8 cellular contexts compared by ENCODE assay signal in genomic region chr22:20268350-20269012, GRCh38. TPM values are rescaled to one million over a fixed set of nuclear protein-coding genes. Genes with fewer than 3 reads are reported as not detected.
A peak's percentile ranks its signal among the peaks of the same experiment; 100 is the strongest.
DNase-seq lines count a peak whose midpoint lies in the region; ATAC-seq and TF ChIP-seq lines count a peak whose summit lies in the region.

No MANE protein-coding gene starts in this region.

- H3K36me3 ChIP-seq in Loucy (ENCODE audit: insufficient read depth, low read length) (no peaks in the 10 kb centered on the region), colonic mucosa (no peaks in the 10 kb centered on the region), liver (ENCODE audit: control insufficient read depth in 4 of 4, insufficient read depth in 3 of 4, low read depth in 1 of 4, low read length in 3 of 4) (no peaks in the 10 kb centered on the region)

- H3K4me3 ChIP-seq in Loucy (ENCODE audit: low read length, poor library complexity, severe bottlenecking) (peak overlapping the region; percentile 69), colonic mucosa (no peak overlapping the region), liver (ENCODE audit: low read depth in 1 of 3, low read length in 3 of 3) (peak overlapping the region in 1 of 3 donors; percentile 84)

- H4K20me1 ChIP-seq in Loucy (ENCODE audit: insufficient read depth, low read length, poor library complexity, severe bottlenecking), result peaks cover 20% of the 10 kb centered on the region

- H3K27ac ChIP-seq in colonic mucosa (no peak overlapping the region), liver (ENCODE audit: low read depth in 1 of 2, low read length in 2 of 2) (no peak overlapping the region)

- TF ChIP-seq CTCF in Loucy (conservative IDR thresholded peaks at IDR 0.05; ENCODE audit: low read length), result peak; percentile 55
- TF ChIP-seq CTCF in colonic mucosa (IDR thresholded peaks at IDR 0.05), result peak; percentile 54
- peak; percentile 84 for TF ChIP-seq CTCF in liver (IDR thresholded peaks at IDR 0.05; ENCODE audit: low read depth, low read length, missing input control)

- intact Hi-C loops in colonic mucosa (cut with DNase I), result loop anchor here (10.0 kb wide), 1 partner anchor 294 kb away; no protein-coding TSS in a partner anchor

- DNase-seq in NCI-H1417 (lab: John Stamatoyannopoulos, UW), result peak; percentile 21 to 43 (median 31)
- no peak for DNase-seq in NCI-H1417 treated with DMSO at 0.1 percent for 48 hours (lab: John Stamatoyannopoulos, UW)
- peak; percentile 65 for DNase-seq in activated CD4-positive, CD25-positive, alpha-beta regulatory T cell treated with anti-CD3 and anti-CD28 coated beads, Interleukin-2, amount 50 U/mL, for 72 hours
- DNase-seq in colonic mucosa, result peak; percentile 65
- peak; percentile 24 for DNase-seq in stimulated activated CD8-positive, alpha-beta memory T cell treated with anti-CD3 and anti-CD28 coated beads, Interleukin-15, amount 100 ng/mL, for 1 hour (ENCODE audit: low read depth)

- H3K9me3 ChIP-seq in Loucy (ENCODE audit: insufficient read depth, low read depth, low read length), result no peaks in the 10 kb centered on the region
- H3K9me3 ChIP-seq in colonic mucosa, result no peaks in the 10 kb centered on the region
- H3K9me3 ChIP-seq in liver (ENCODE audit: control insufficient read depth in 4 of 4, low read length in 3 of 4), result no peaks in the 10 kb centered on the region

- ATAC-seq in GM21390 (IDR thresholded peaks at IDR 0.05; ENCODE audit: unreplicated experiment), result no peak

- WGBS in liver, result 25% methylated on average over 43 of the region's 43 CpGs

- H3K27me3 ChIP-seq in Loucy (ENCODE audit: insufficient read depth, low read length, poor library complexity, severe bottlenecking) (no peaks in the 10 kb centered on the region), colonic mucosa (no peaks in the 10 kb centered on the region), liver (ENCODE audit: control insufficient read depth in 4 of 4, insufficient read depth in 4 of 4, low read length in 3 of 4) (no peaks in the 10 kb centered on the region)

- peak in 1 of 2 donors; percentile 65 for TF ChIP-seq RAD21 in liver (IDR thresholded peaks at IDR 0.05)

- H3K9me2 ChIP-seq in Loucy (replicated peaks; ENCODE audit: low read depth, low read length), result no peaks in the 10 kb centered on the region

- H3K79me2 ChIP-seq in Loucy (ENCODE audit: insufficient read depth, low read length), result peaks cover 39% of the 10 kb centered on the region; the same call in 1 of the 2 replicates

- peak overlapping the region; percentile 72 for H3K4me2 ChIP-seq in Loucy (ENCODE audit: low read depth, low read length, poor library complexity, severe bottlenecking)

- no peak overlapping the region; the same call in 1 of the 2 replicates for H2AFZ ChIP-seq in Loucy (ENCODE audit: low read length)

- H3K9ac ChIP-seq in Loucy (ENCODE audit: low read depth, low read length, poor library complexity, severe bottlenecking) (peak overlapping the region; percentile 77), colonic mucosa (ENCODE audit: low read depth in 2 of 2, low read length in 2 of 2) (peak overlapping the region in 1 of 2 donors; percentile 33), liver (ENCODE audit: low read depth in 1 of 2, low read length in 2 of 2) (no peak overlapping the region)

- H3K4me1 ChIP-seq in Loucy (ENCODE audit: insufficient read depth, low read length, poor library complexity, severe bottlenecking), result peaks cover 11% of the 10 kb centered on the region
- peaks cover 6% of the 10 kb centered on the region for H3K4me1 ChIP-seq in colonic mucosa
- H3K4me1 ChIP-seq in liver (ENCODE audit: control insufficient read depth in 4 of 4, insufficient read depth in 4 of 4, low read length in 3 of 4), result peaks cover 6 to 36% (median 27%) of the 10 kb centered on the region in 4 donors

- no peaks in the 10 kb centered on the region for H3F3A ChIP-seq in Loucy (ENCODE audit: low read depth)

TF ChIP-seq in liver, 16 proteins besides CTCF, POLR2A, EP300 and RAD21:
- no peak for TF ChIP-seq HNF4A (conservative IDR thresholded peaks at IDR 0.05)
- no peak for TF ChIP-seq NR2F2 (IDR thresholded peaks at IDR 0.05)
- no peak for TF ChIP-seq EGR1 (IDR thresholded peaks at IDR 0.05; ENCODE audit: low read depth in 2 of 2)
- no peak for TF ChIP-seq HNF4G (IDR thresholded peaks at IDR 0.05)
- no peak for TF ChIP-seq ATF3 (IDR thresholded peaks at IDR 0.05)
- TF ChIP-seq YY1 (IDR thresholded peaks at IDR 0.05), result no peak
- TF ChIP-seq FOXA2 (IDR thresholded peaks at IDR 0.05), result no peak
- TF ChIP-seq TAF1 (conservative IDR thresholded peaks at IDR 0.05), result no peak
- TF ChIP-seq JUND (IDR thresholded peaks at IDR 0.05), result no peak
- no peak for TF ChIP-seq REST (IDR thresholded peaks at IDR 0.05)
- TF ChIP-seq SP1 (IDR thresholded peaks at IDR 0.05), result no peak
- TF ChIP-seq, protein P1, sequence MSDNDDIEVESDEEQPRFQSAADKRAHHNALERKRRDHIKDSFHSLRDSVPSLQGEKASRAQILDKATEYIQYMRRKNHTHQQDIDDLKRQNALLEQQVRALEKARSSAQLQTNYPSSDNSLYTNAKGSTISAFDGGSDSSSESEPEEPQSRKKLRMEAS (IDR thresholded peaks at IDR 0.05), result no peak
- TF ChIP-seq GABPA (IDR thresholded peaks at IDR 0.05 in 1 of 2, conservative IDR thresholded peaks at IDR 0.05 in 1 of 2), result no peak

RNA-seq across cellular contexts. Expression of gene RTN4R, which starts 0.4 kb away (rescaled TPM):
- total RNA-seq in colonic mucosa, result 1 to 10 TPM; 6.1 to 8.5 TPM
- total RNA-seq in liver, result 1 to 10 TPM in 1 of 2 donors, under 1 TPM in 1; 0.33 to 1.1 TPM
- polyA plus RNA-seq in liver, result 10 to 100 TPM in 1 of 2 donors, 1 to 10 TPM in 1; 1.2 to 10.4 TPM

RNA-seq across cellular contexts. Expression of gene DGCR6L, which starts 51.4 kb away (rescaled TPM):
- 10 to 100 TPM; 27.0 to 35.6 TPM for total RNA-seq in colonic mucosa
- 10 to 100 TPM; 40.7 to 58.8 TPM for total RNA-seq in liver
- 100 to 1,000 TPM in 1 of 2 donors, 10 to 100 TPM in 1; 88.2 to 105 TPM for polyA plus RNA-seq in liver
